ENCODE assay signal across 10 cellular contexts in genomic region chr3:49199244-49199899, GRCh38. TPM values are rescaled to one million over a fixed set of nuclear protein-coding genes. Genes with fewer than 3 reads are reported as not detected.
DNase-seq lines count a peak whose midpoint lies in the region; ATAC-seq and TF ChIP-seq lines count a peak whose summit lies in the region.
"Had no signal": no experiment of that assay in that cellular context is flagged by ENCODE, and none has a peak within 500 bp of the region (broad histone marks: within the 10 kb centered on the region; RNA-seq: fewer than 3 reads in every experiment).

No MANE protein-coding gene starts in this region.

- H3K9me3 ChIP-seq in esophagus squamous epithelium (no peaks in the 10 kb centered on the region), mucosa of descending colon (no peaks in the 10 kb centered on the region), upper lobe of left lung (no peaks in the 10 kb centered on the region)

- peak; percentile 28 to 34 for ATAC-seq in activated T-cell treated with anti-CD3 and anti-CD28 coated beads, Interleukin-2, amount 50 U/mL, for 4 hours
- ATAC-seq in mucosa of descending colon (peak; percentile 71), upper lobe of left lung (ENCODE audit: low FRiP score in 2 of 2) (peak; percentile 84 to 94), GM18505 (IDR thresholded peaks at IDR 0.05; ENCODE audit: unreplicated experiment) (no peak)

- H3K36me3 Mint-ChIP-seq in activated T-cell treated with anti-CD3 and anti-CD28 coated beads, Interleukin-2, amount 50 U/mL, for 4 hours (ENCODE audit: insufficient read depth), result no peaks in the 10 kb centered on the region

- H3K4me3 Mint-ChIP-seq in activated T-cell treated with anti-CD3 and anti-CD28 coated beads, Interleukin-2, amount 50 U/mL, for 4 hours, result no peak overlapping the region
- H3K4me3 Mint-ChIP-seq: CD4-positive, alpha-beta T cell; dendritic cell treated with granulocyte-macrophage colony-stimulating factor and Interleukin-4, amounts not matched to agents 40 ng/mL and 50 ng/mL, for 4 days had no signal

- intact Hi-C loops in esophagus squamous epithelium (cut with DNase I) (no loop called here), mucosa of descending colon (cut with DNase I, micrococcal nuclease) (no loop called here)

- H3K4me1 Mint-ChIP-seq in activated T-cell treated with anti-CD3 and anti-CD28 coated beads, Interleukin-2, amount 50 U/mL, for 4 hours (ENCODE audit: low read depth), result no peaks in the 10 kb centered on the region

- TF ChIP-seq CTCF in esophagus squamous epithelium (IDR thresholded peaks at IDR 0.05) (no peak), mucosa of descending colon (IDR thresholded peaks at IDR 0.05) (no peak), upper lobe of left lung (IDR thresholded peaks at IDR 0.05) (no peak)

- H3K4me3 ChIP-seq in esophagus squamous epithelium, result peak overlapping the region; percentile 11 to 57 (median 44)
- H3K4me3 ChIP-seq in mucosa of descending colon, result no peak overlapping the region
- H3K4me3 ChIP-seq in upper lobe of left lung, result peak overlapping the region in 3 of 4 donors; percentile 35 to 48 (median 40)

- H3K27ac ChIP-seq in esophagus squamous epithelium (peak overlapping the region; percentile 27 to 74 (median 55)), upper lobe of left lung (peak overlapping the region in 3 of 4 donors; percentile 4 to 69 (median 63))

- WGBS in esophagus squamous epithelium, 2 donors, result 37 to 49% methylated on average over 13 to 29 of the region's 52 CpGs
- 19 to 58% methylated on average over 27 to 51 of the region's 52 CpGs for WGBS in upper lobe of left lung, 2 donors

- H3K36me3 ChIP-seq in esophagus squamous epithelium (no peaks in the 10 kb centered on the region), mucosa of descending colon (ENCODE audit: low read depth) (no peaks in the 10 kb centered on the region), upper lobe of left lung (no peaks in the 10 kb centered on the region)

- H3K4me1 ChIP-seq in esophagus squamous epithelium, result peaks cover 0 to 19% (median 0%) of the 10 kb centered on the region in 3 donors
- no peaks in the 10 kb centered on the region for H3K4me1 ChIP-seq in mucosa of descending colon (ENCODE audit: low read depth)
- H3K4me1 ChIP-seq in upper lobe of left lung, result peaks cover 0 to 8% (median 5%) of the 10 kb centered on the region in 4 donors

- H3K9me3 Mint-ChIP-seq in activated T-cell treated with anti-CD3 and anti-CD28 coated beads, Interleukin-2, amount 50 U/mL, for 4 hours, result no peaks in the 10 kb centered on the region
- H3K9me3 Mint-ChIP-seq: CD4-positive, alpha-beta T cell; dendritic cell treated with granulocyte-macrophage colony-stimulating factor and Interleukin-4, amounts not matched to agents 40 ng/mL and 50 ng/mL, for 4 days had no signal

- no peak for TF ChIP-seq EP300 in upper lobe of left lung (IDR thresholded peaks at IDR 0.05)

- peaks cover 0 to 5% (median 0%) of the 10 kb centered on the region in 4 donors for H3K27me3 ChIP-seq in esophagus squamous epithelium
- H3K27me3 ChIP-seq in upper lobe of left lung, result peaks cover 0 to 4% (median 0%) of the 10 kb centered on the region in 4 donors

- TF ChIP-seq POLR2A in esophagus squamous epithelium (IDR thresholded peaks at IDR 0.05) (peak in 1 of 4 donors; percentile 11), upper lobe of left lung (IDR thresholded peaks at IDR 0.05) (no peak), GM18505 (IDR thresholded peaks at IDR 0.05; ENCODE audit: borderline replicate concordance, extremely low read depth, insufficient read depth, insufficient read length) (no peak)

- DNase-seq in activated T-cell treated with anti-CD3 and anti-CD28 coated beads, Interleukin-2, amount 50 U/mL, for 4 hours, result no peak
- no peak for DNase-seq in activated T-cell treated with anti-CD3 and anti-CD28 coated beads, Interleukin-2, amount 50 U/mL, for 1 hour
- DNase-seq in esophagus squamous epithelium (lab: John Stamatoyannopoulos, UW) (no peak), mucosa of descending colon (peak; percentile 58 to 82 (median 71)), upper lobe of left lung (peak; percentile 82 to 95), NCI-H146 treated with DMSO at 0.1 percent for 48 hours (lab: John Stamatoyannopoulos, UW; ENCODE audit: unreplicated experiment) (no peak), NCI-H146 (lab: John Stamatoyannopoulos, UW) (no peak)

- H3K27me3 Mint-ChIP-seq in activated T-cell treated with anti-CD3 and anti-CD28 coated beads, Interleukin-2, amount 50 U/mL, for 4 hours (ENCODE audit: low read depth), result peaks cover 13% of the 10 kb centered on the region

RNA-seq across cellular contexts. Expression of gene KLHDC8B, which starts 28.0 kb away (rescaled TPM):
- 1 to 10 TPM; 2.6 to 3.6 (median 3.5) TPM for total RNA-seq in activated T-cell treated with anti-CD3 and anti-CD28 coated beads, Interleukin-2, amount 50 U/mL, for 4 hours
- total RNA-seq in esophagus squamous epithelium, result 10 to 100 TPM; 18.0 to 58.6 (median 46.3) TPM
- 10 to 100 TPM in 1 of 3 donors, 1 to 10 TPM in 2; 6.3 to 68.4 (median 6.3) TPM for total RNA-seq in mucosa of descending colon
- total RNA-seq in upper lobe of left lung, result 10 to 100 TPM; 21.9 to 60.8 (median 32.7) TPM

RNA-seq across cellular contexts. Expression of gene CCDC71, which starts 33.2 kb away (rescaled TPM):
- 10 to 100 TPM; 24.8 to 29.2 (median 27.0) TPM for total RNA-seq in activated T-cell treated with anti-CD3 and anti-CD28 coated beads, Interleukin-2, amount 50 U/mL, for 4 hours
- 10 to 100 TPM; 17.0 to 31.1 (median 23.1) TPM for total RNA-seq in esophagus squamous epithelium
- 10 to 100 TPM; 15.2 to 20.7 (median 19.9) TPM for total RNA-seq in mucosa of descending colon
- total RNA-seq in upper lobe of left lung, result 10 to 100 TPM; 20.7 to 31.6 (median 26.0) TPM

Comparison
In these comparisons a context has a peak if more than half of its experiments do, and no peak if none do; other contexts are left out.
1. DNase-seq: peak in mucosa of descending colon (3 of 3) and upper lobe of left lung (2 of 2); none in activated T-cell treated with anti-CD3 and anti-CD28 coated beads, Interleukin-2, amount 50 U/mL, for 4 hours (single experiment), activated T-cell treated with anti-CD3 and anti-CD28 coated beads, Interleukin-2, amount 50 U/mL, for 1 hour (single experiment), esophagus squamous epithelium (single experiment), NCI-H146 treated with DMSO at 0.1 percent for 48 hours (single experiment) and NCI-H146 (single experiment).